ENCODE assay signal across 10 cellular contexts in the genomic region with DNA sequence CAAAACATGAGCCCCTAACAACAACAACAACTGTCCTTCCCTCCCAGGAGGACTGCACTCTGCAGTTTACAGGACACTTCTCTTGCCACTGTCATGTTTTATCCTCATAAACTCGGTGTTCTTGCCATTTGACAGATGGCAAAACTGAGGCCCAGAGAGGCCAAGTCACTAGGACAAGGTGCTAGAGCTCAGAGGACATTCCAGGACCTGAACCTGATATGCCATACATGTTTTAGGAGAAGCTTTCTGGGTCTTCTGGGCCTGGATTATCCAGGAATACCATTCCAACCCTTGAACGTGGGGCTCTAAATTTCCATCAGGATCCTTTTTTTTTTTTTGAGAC. TPM values are rescaled to one million over a fixed set of nuclear protein-coding genes. Genes with fewer than 3 reads are reported as not detected.
A peak's percentile ranks its signal among the peaks of the same experiment; 100 is the strongest.
DNase-seq lines count a peak whose midpoint lies in the region; ATAC-seq and TF ChIP-seq lines count a peak whose summit lies in the region.
"Had no signal": no experiment of that assay in that cellular context is flagged by ENCODE, and none has a peak within 500 bp of the region (broad histone marks: within the 10 kb centered on the region; RNA-seq: fewer than 3 reads in every experiment).

No MANE protein-coding gene starts in this region.

- H3K4me1 Mint-ChIP-seq in natural killer cell treated with Interleukin-12 subunit alpha and Interleukin-12 subunit beta and Interleukin-15 and Interleukin-18, amount 100 ng/mL, for 72 hours (ENCODE audit: low read depth in 2 of 2): peaks cover 0 to 2% of the 10 kb centered on the region in 2 donors

- H3K27ac ChIP-seq in duodenal mucosa (ENCODE audit: low read depth, low read length) (peak overlapping the region; percentile 61), mesendoderm (ENCODE audit: low read depth, low read length) (no peak overlapping the region), suprapubic skin (peak overlapping the region; percentile 90)

- TF ChIP-seq POLR2A in suprapubic skin (IDR thresholded peaks at IDR 0.05): no peak

- H3K9ac ChIP-seq in NT2/D1 (ENCODE audit: insufficient read length, low read depth) (peak overlapping the region; percentile 89), duodenal mucosa (ENCODE audit: low read depth in 1 of 2, low read length in 2 of 2) (peak overlapping the region; percentile 53 to 70), mesendoderm (ENCODE audit: low read length) (peak overlapping the region; percentile 74)

- no peak overlapping the region for H3K4me2 ChIP-seq in mesendoderm (ENCODE audit: low read length)

- peaks cover 21% of the 10 kb centered on the region for H3K4me1 ChIP-seq in NT2/D1 (ENCODE audit: insufficient read depth, insufficient read length)
- peaks cover 16 to 23% of the 10 kb centered on the region in 2 donors for H3K4me1 ChIP-seq in duodenal mucosa (ENCODE audit: control insufficient read depth in 1 of 2, insufficient read depth in 2 of 2, low read length in 2 of 2)
- peaks cover 7% of the 10 kb centered on the region for H3K4me1 ChIP-seq in mesendoderm (ENCODE audit: control insufficient read depth, low read depth, low read length)
- peaks cover 53% of the 10 kb centered on the region for H3K4me1 ChIP-seq in suprapubic skin

- peaks cover 5% of the 10 kb centered on the region; the same call in 1 of the 2 replicates for H3K9me3 ChIP-seq in NT2/D1 (ENCODE audit: insufficient read depth, low read length)
- H3K9me3 ChIP-seq in duodenal mucosa (ENCODE audit: control insufficient read depth in 1 of 2, low read length in 2 of 2): no peaks in the 10 kb centered on the region
- H3K9me3 ChIP-seq in suprapubic skin: no peaks in the 10 kb centered on the region

- H3K27ac Mint-ChIP-seq in natural killer cell treated with Interleukin-12 subunit alpha and Interleukin-12 subunit beta and Interleukin-15 and Interleukin-18, amount 100 ng/mL, for 72 hours: no peak overlapping the region

- H3K36me3 Mint-ChIP-seq in natural killer cell treated with Interleukin-12 subunit alpha and Interleukin-12 subunit beta and Interleukin-15 and Interleukin-18, amount 100 ng/mL, for 72 hours: no peaks in the 10 kb centered on the region

- H3K4me3 Mint-ChIP-seq in natural killer cell treated with Interleukin-12 subunit alpha and Interleukin-12 subunit beta and Interleukin-15 and Interleukin-18, amount 100 ng/mL, for 72 hours: no peak overlapping the region

- H2AK5ac ChIP-seq in mesendoderm (ENCODE audit: low read length): no peak overlapping the region

- H3K79me1 ChIP-seq in mesendoderm (ENCODE audit: low read length): no peaks in the 10 kb centered on the region

- H4K8ac ChIP-seq in mesendoderm (ENCODE audit: low read depth, low read length): no peak overlapping the region

- H3K23ac ChIP-seq in mesendoderm (ENCODE audit: low read length): peak overlapping the region; percentile 0

- H3K79me2 ChIP-seq in mesendoderm (ENCODE audit: control insufficient read depth, insufficient read depth, low read length): no peaks in the 10 kb centered on the region

- no peaks in the 10 kb centered on the region for H3K36me3 ChIP-seq in NT2/D1 (ENCODE audit: insufficient read depth, insufficient read length, low read length)
- H3K36me3 ChIP-seq in duodenal mucosa (ENCODE audit: control insufficient read depth in 1 of 2, insufficient read depth in 2 of 2, low read length in 2 of 2): no peaks in the 10 kb centered on the region
- no peaks in the 10 kb centered on the region for H3K36me3 ChIP-seq in mesendoderm (ENCODE audit: control insufficient read depth, insufficient read depth, low read length)
- no peaks in the 10 kb centered on the region for H3K36me3 ChIP-seq in suprapubic skin

- peak overlapping the region; percentile 2 for H2BK5ac ChIP-seq in mesendoderm (ENCODE audit: low read length)

- DNase-seq in NT2/D1 (ENCODE audit: low read depth, low spot score) (no peak), mesendoderm (no peak), suprapubic skin (ENCODE audit: low spot score in 2 of 2) (no peak), EL (no peak)
- no peak for DNase-seq in natural killer cell treated with Interleukin-12 subunit alpha and Interleukin-12 subunit beta and Interleukin-15 and Interleukin-18, amount 100 ng/mL, for 72 hours (ENCODE audit: low spot score)
- DNase-seq in activated naive CD4-positive, alpha-beta T cell treated with Interleukin-2 at 50 U/mL for 16 hours: no peak
- DNase-seq: activated T-cell treated with anti-CD3 and anti-CD28 coated beads for 4 hours, NCI-H146 had no signal

- no peak for TF ChIP-seq EP300 in suprapubic skin (IDR thresholded peaks at IDR 0.05)

- TF ChIP-seq CTCF in suprapubic skin (IDR thresholded peaks at IDR 0.05): no peak

- no peak overlapping the region for H3K4ac ChIP-seq in mesendoderm (ENCODE audit: low read depth, low read length)

- no peak overlapping the region for H2BK15ac ChIP-seq in mesendoderm (replicated peaks; ENCODE audit: low read depth)

- no peak for ATAC-seq in HG02870 (IDR thresholded peaks at IDR 0.05; ENCODE audit: unreplicated experiment)
- ATAC-seq in natural killer cell treated with Interleukin-12 subunit alpha and Interleukin-12 subunit beta and Interleukin-15 and Interleukin-18, amount 100 ng/mL, for 72 hours: no peak

- no peak overlapping the region for H4K5ac ChIP-seq in mesendoderm (ENCODE audit: low read length)

- peak overlapping the region; percentile 48 for H3K4me3 ChIP-seq in NT2/D1 (ENCODE audit: insufficient read length, low read depth)
- peak overlapping the region; percentile 44 to 60 for H3K4me3 ChIP-seq in duodenal mucosa (ENCODE audit: low read depth in 1 of 2, low read length in 2 of 2)
- no peak overlapping the region for H3K4me3 ChIP-seq in mesendoderm (ENCODE audit: low read length)
- H3K4me3 ChIP-seq in suprapubic skin: peak overlapping the region; percentile 42

- H3K56ac ChIP-seq in mesendoderm (ENCODE audit: low read length): peak overlapping the region; percentile 71

- H2BK120ac ChIP-seq in mesendoderm (ENCODE audit: low read depth, low read length): no peak overlapping the region

- H3K27me3 Mint-ChIP-seq in natural killer cell treated with Interleukin-12 subunit alpha and Interleukin-12 subunit beta and Interleukin-15 and Interleukin-18, amount 100 ng/mL, for 72 hours: peaks cover 8 to 9% of the 10 kb centered on the region in 2 donors

- H3K9me3 Mint-ChIP-seq in natural killer cell treated with Interleukin-12 subunit alpha and Interleukin-12 subunit beta and Interleukin-15 and Interleukin-18, amount 100 ng/mL, for 72 hours: no peaks in the 10 kb centered on the region

- no peak overlapping the region for H3K18ac ChIP-seq in mesendoderm (ENCODE audit: low read length)

- H3K27me3 ChIP-seq in NT2/D1 (ENCODE audit: insufficient read depth, insufficient read length) (no peaks in the 10 kb centered on the region), duodenal mucosa (ENCODE audit: control insufficient read depth in 1 of 2, insufficient read depth in 2 of 2, low read length in 2 of 2) (no peaks in the 10 kb centered on the region), mesendoderm (ENCODE audit: insufficient read depth, low read length, poor library complexity) (no peaks in the 10 kb centered on the region), suprapubic skin (no peaks in the 10 kb centered on the region)

- WGBS in mesendoderm (ENCODE audit: extremely low coverage, insufficient coverage, low lambda C conversion rate): no CpG with 5 or more reads among the region's 2 CpGs
- 73% methylated on average over 2 of the region's 2 CpGs for WGBS in suprapubic skin

RNA-seq across cellular contexts. Expression of a gene that starts 19.4 kb away (rescaled TPM):
- polyA plus RNA-seq in mesendoderm (2013, experiment 1 of 2): 26.2 TPM
- polyA plus RNA-seq in mesendoderm (2013, experiment 2 of 2): 28.4 TPM
- 100 to 1,000 TPM in 3 of 4 donors, 10 to 100 TPM in 1; 72.3 to 233 (median 198) TPM for total RNA-seq in suprapubic skin
- total RNA-seq in natural killer cell treated with Interleukin-12 subunit alpha and Interleukin-12 subunit beta and Interleukin-15 and Interleukin-18, amount 100 ng/mL, for 72 hours: not detected

RNA-seq across cellular contexts. Expression of a gene that starts 38.6 kb away (rescaled TPM):
- 20.9 TPM for polyA plus RNA-seq in mesendoderm (2013, experiment 1 of 2)
- polyA plus RNA-seq in mesendoderm (2013, experiment 2 of 2): 21.5 TPM
- 10 to 100 TPM in 3 of 4 donors, 1 to 10 TPM in 1; 7.9 to 41.7 (median 28.4) TPM for total RNA-seq in suprapubic skin
- total RNA-seq in natural killer cell treated with Interleukin-12 subunit alpha and Interleukin-12 subunit beta and Interleukin-15 and Interleukin-18, amount 100 ng/mL, for 72 hours: under 1 TPM; 0.28 to 0.55 TPM

Comparison
In these comparisons a context has a peak if more than half of its experiments do, and no peak if none do; other contexts are left out.
1. RNA of a gene that starts 19.4 kb away (total RNA-seq): 72.3 to 233 TPM in suprapubic skin; not detected in natural killer cell treated with Interleukin-12 subunit alpha and Interleukin-12 subunit beta and Interleukin-15 and Interleukin-18, amount 100 ng/mL, for 72 hours; every median in the first group is over 10 times any median in the second.
2. RNA of a gene that starts 38.6 kb away (total RNA-seq): 7.9 to 41.7 TPM in suprapubic skin; 0.28 to 0.55 TPM in natural killer cell treated with Interleukin-12 subunit alpha and Interleukin-12 subunit beta and Interleukin-15 and Interleukin-18, amount 100 ng/mL, for 72 hours; every median in the first group is over 4 times any median in the second.
3. Peak in every context shown above with its lines, with median percentiles within 50 percentile points of each other: H3K9ac ChIP-seq.